ENCODE assay signal across 1 cellular context in the genomic region with DNA sequence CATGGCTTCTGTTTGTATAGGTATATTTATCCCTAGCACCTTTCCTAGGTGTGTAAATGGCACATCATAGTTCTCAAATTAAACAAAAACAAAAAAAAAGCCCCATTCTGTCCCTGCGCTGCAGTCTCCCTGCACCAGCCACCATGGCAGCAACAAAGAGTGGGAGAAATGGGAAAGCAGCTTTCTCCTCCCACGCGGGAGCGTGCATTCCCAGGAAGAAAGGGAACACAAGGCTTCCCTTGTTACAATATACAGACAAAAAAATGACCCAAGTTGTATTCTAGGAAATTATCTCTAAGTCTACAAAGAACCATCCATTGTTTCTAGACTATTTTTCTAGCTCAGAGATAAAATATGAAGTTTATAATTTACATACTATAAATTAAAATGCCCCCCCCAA.
TF ChIP-seq lines count a peak whose summit lies in the region.

No MANE protein-coding gene starts in this region.

TF ChIP-seq in HepG2, 621 proteins besides CTCF, POLR2A, EP300 and RAD21:
- TF ChIP-seq ZBTB33 (CRISPR knock-in tag; IDR thresholded peaks at IDR 0.05) = 0 out of 2 replicates have a peak, but pooled peaks have one; percentile 22
- no peak for TF ChIP-seq ZFAT (CRISPR knock-in tag; conservative IDR thresholded peaks at IDR 0.05)
- peak; percentile 41; the same call in 1 of the 2 replicates for TF ChIP-seq BCL6 (CRISPR knock-in tag; IDR thresholded peaks at IDR 0.05)
